In the genomic region with DNA sequence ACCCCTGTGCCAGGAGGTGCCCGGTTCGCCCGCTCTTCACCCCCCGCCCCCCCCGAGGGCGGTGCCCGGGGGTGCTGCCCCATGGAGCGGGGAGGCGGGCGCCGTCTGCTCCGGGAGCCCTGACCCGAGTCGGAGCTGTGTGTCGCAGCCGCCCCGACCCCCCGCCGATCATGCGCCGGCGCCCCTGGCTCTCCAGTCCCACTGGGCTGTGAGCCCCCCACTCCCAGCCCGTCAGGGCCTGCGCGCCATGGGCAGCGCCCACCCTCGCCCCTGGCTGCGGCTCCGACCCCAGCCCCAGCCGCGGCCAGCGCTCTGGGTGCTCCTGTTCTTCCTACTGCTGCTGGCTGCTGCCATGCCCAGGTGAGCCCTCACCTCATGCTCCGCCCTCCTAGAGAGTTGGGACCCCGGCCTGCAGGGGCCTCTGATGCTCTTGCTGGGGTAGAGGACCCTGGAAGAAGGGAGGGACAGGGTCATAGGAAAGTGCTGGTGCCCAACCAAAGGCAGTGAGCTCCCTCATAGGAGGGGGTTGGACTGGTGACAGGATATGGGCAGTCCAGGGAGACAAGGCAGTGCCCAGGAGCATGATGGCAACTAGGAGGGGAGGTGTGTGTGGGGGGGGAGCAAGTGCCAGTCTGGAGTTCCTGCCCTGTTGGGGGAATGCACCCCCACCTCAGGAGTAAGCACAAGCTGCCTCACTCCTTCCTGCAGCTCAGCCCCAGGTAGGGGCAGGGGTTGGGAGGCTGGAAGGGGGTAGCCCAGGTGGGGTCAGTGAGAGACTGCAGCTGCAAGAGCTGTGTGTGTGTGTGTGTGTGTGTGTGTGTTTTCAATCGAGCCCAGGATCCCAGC, we compare ENCODE assay signal across 9 cellular contexts. TPM values are rescaled to one million over a fixed set of nuclear protein-coding genes. Genes with fewer than 3 reads are reported as not detected.
A peak's percentile ranks its signal among the peaks of the same experiment; 100 is the strongest.
DNase-seq lines count a peak whose midpoint lies in the region; ATAC-seq and TF ChIP-seq lines count a peak whose summit lies in the region.
"Had no signal": no experiment of that assay in that cellular context is flagged by ENCODE, and none has a peak within 500 bp of the region (broad histone marks: within the 10 kb centered on the region; RNA-seq: fewer than 3 reads in every experiment).

Gene WNT10A, plus strand, starts transcription at position 104 of the 846 bp plus-strand sequence. Its CDS starts 144 bp downstream, at position 248.

- POLR2A ChIA-PET in activated CD8-positive, alpha-beta T cell treated with anti-CD3 and anti-CD28 coated beads, Interleukin-2, amount 10 ng/mL, durations not matched to agents 7 days and 5 days (lab: Charles Lee), result interaction anchor here (0.6 to 4.2 kb wide), 3 partner anchors 11 to 16 kb away, joined by 3 to 31 read pairs (median 9); no protein-coding TSS in a partner anchor

- H3K27me3 ChIP-seq in neural cell (ENCODE audit: insufficient read depth, low read depth, low read length), result peaks cover 96% of the 10 kb centered on the region

- H3K27me3 Mint-ChIP-seq in activated CD8-positive, alpha-beta T cell treated with anti-CD3 and anti-CD28 coated beads, Interleukin-2, amount 10 ng/mL, durations not matched to agents 7 days and 5 days (ENCODE audit: low read depth), result peaks cover 54% of the 10 kb centered on the region

- no peaks in the 10 kb centered on the region for H3K9me2 ChIP-seq in neural cell (ENCODE audit: insufficient read depth, low read length)

- no peak for TF ChIP-seq RAD21 in neural cell (conservative IDR thresholded peaks at IDR 0.05)

- CTCF ChIA-PET in activated CD8-positive, alpha-beta T cell treated with anti-CD3 and anti-CD28 coated beads, Interleukin-2, amount 10 ng/mL, durations not matched to agents 7 days and 5 days (lab: Charles Lee), result interaction anchor here (22.4 kb wide), 1 partner anchor 14 kb away, joined by 930 read pairs; no protein-coding TSS in a partner anchor

- H3F3A ChIP-seq in neural cell (ENCODE audit: insufficient read depth, low read length, poor library complexity, severe bottlenecking), result no peaks in the 10 kb centered on the region

- in situ Hi-C loops in GM13977 (cut with MboI; ENCODE audit: low pct_unique_long_range_greater_than_20kb, low sequenced_read_pairs, unreplicated experiment), result no loop called here

- H3K9ac ChIP-seq in neural cell (ENCODE audit: low read length), result no peak within 1 kb of the TSS

- ATAC-seq in GM18511 (IDR thresholded peaks at IDR 0.05; ENCODE audit: unreplicated experiment), result peak; percentile 10
- ATAC-seq in HG02610 (IDR thresholded peaks at IDR 0.05; ENCODE audit: unreplicated experiment), result peak; percentile 2
- ATAC-seq in activated CD8-positive, alpha-beta T cell treated with anti-CD3 and anti-CD28 coated beads, Interleukin-2, amount 10 ng/mL, durations not matched to agents 7 days and 5 days, result peak; percentile 3

- H3K4me3 ChIP-seq in neural cell (ENCODE audit: low read length), result peak within 1 kb of the TSS; percentile 65

- H3K27ac Mint-ChIP-seq in activated CD8-positive, alpha-beta T cell treated with anti-CD3 and anti-CD28 coated beads, Interleukin-2, amount 10 ng/mL, durations not matched to agents 7 days and 5 days, result no peak within 1 kb of the TSS

- H3K9me3 Mint-ChIP-seq in activated CD8-positive, alpha-beta T cell treated with anti-CD3 and anti-CD28 coated beads, Interleukin-2, amount 10 ng/mL, durations not matched to agents 7 days and 5 days (ENCODE audit: insufficient read depth), result no peaks in the 10 kb centered on the region

- TF ChIP-seq EP300 in neural cell (conservative IDR thresholded peaks at IDR 0.05; ENCODE audit: poor library complexity, severe bottlenecking), result no peak

- no peak for DNase-seq in activated CD8-positive, alpha-beta T cell treated with anti-CD3 and anti-CD28 coated beads, Interleukin-2, amount 10 ng/mL, durations not matched to agents 7 days and 5 days
- DNase-seq in GM13977 (ENCODE audit: low spot score) (no peak), CD1c-positive myeloid dendritic cell (ENCODE audit: extremely low spot score) (no peak), GM10266 (ENCODE audit: extremely low spot score) (no peak), amygdala (lab: John Stamatoyannopoulos, UW) (no peak)

- H3K9me3 ChIP-seq in neural cell (ENCODE audit: low read length), result no peaks in the 10 kb centered on the region

- H2AFZ ChIP-seq in neural cell (ENCODE audit: low read depth, low read length), result no peak within 1 kb of the TSS

- H3K27ac ChIP-seq in neural cell (ENCODE audit: low read length), result no peak within 1 kb of the TSS

- H3K36me3 ChIP-seq in neural cell (ENCODE audit: insufficient read depth, low read length), result no peaks in the 10 kb centered on the region

- H3K4me1 Mint-ChIP-seq in activated CD8-positive, alpha-beta T cell treated with anti-CD3 and anti-CD28 coated beads, Interleukin-2, amount 10 ng/mL, durations not matched to agents 7 days and 5 days (ENCODE audit: low read depth), result peaks cover 24% of the 10 kb centered on the region

- H3K4me3 Mint-ChIP-seq in activated CD8-positive, alpha-beta T cell treated with anti-CD3 and anti-CD28 coated beads, Interleukin-2, amount 10 ng/mL, durations not matched to agents 7 days and 5 days, result peak within 1 kb of the TSS; percentile 58

- TF ChIP-seq CTCF in neural cell (IDR thresholded peaks at IDR 0.05; ENCODE audit: poor library complexity, severe bottlenecking), result no peak
- TF ChIP-seq CTCF in GM13977 (IDR thresholded peaks at IDR 0.05; ENCODE audit: extremely low read depth, insufficient read depth, missing control alignments), result no peak
- TF ChIP-seq CTCF in GM10266 (IDR thresholded peaks at IDR 0.05; ENCODE audit: control insufficient read depth, insufficient read depth, low read depth, missing control alignments), result no peak

- H3K36me3 Mint-ChIP-seq in activated CD8-positive, alpha-beta T cell treated with anti-CD3 and anti-CD28 coated beads, Interleukin-2, amount 10 ng/mL, durations not matched to agents 7 days and 5 days (ENCODE audit: low read depth), result no peaks in the 10 kb centered on the region

- H3K4me2 ChIP-seq in neural cell (ENCODE audit: low read length), result peak within 1 kb of the TSS; percentile 14

- no peaks in the 10 kb centered on the region for H4K20me1 ChIP-seq in neural cell (ENCODE audit: insufficient read depth)

- no peaks in the 10 kb centered on the region for H3K79me2 ChIP-seq in neural cell (replicated peaks; ENCODE audit: insufficient read depth, low read length)

TF ChIP-seq in neural cell, 6 proteins besides CTCF, POLR2A, EP300 and RAD21:
- TF ChIP-seq TAF1 (IDR thresholded peaks at IDR 0.05; ENCODE audit: low read depth), result no peak
- TF ChIP-seq REST (IDR thresholded peaks at IDR 0.05; ENCODE audit: borderline replicate concordance), result no peak
TF ChIP-seq in neural cell: peak in this region for 0.

RNA-seq across cellular contexts. Expression of gene WNT10A, which starts in this region (rescaled TPM):
- not detected for total RNA-seq in activated CD8-positive, alpha-beta T cell treated with anti-CD3 and anti-CD28 coated beads, Interleukin-2, amount 10 ng/mL, durations not matched to agents 7 days and 5 days
- 0.14 and 0.20 TPM in 2 replicates for polyA plus RNA-seq in neural cell
- polyA minus RNA-seq in neural cell, result not detected in 2 replicates
- total RNA-seq: dermis microvascular lymphatic vessel endothelial cell had no signal

Comparison
In these comparisons a context has a peak if more than half of its experiments do, and no peak if none do; other contexts are left out.
1. Peak in ATAC-seq in activated CD8-positive, alpha-beta T cell treated with anti-CD3 and anti-CD28 coated beads, Interleukin-2, amount 10 ng/mL, durations not matched to agents 7 days and 5 days; RNA of the gene not detected or under 1 TPM.